ENCODE assay signal across 1 cellular context in genomic region chr17:2721603-2722002, GRCh38.
TF ChIP-seq lines count a peak whose summit lies in the region.

No MANE protein-coding gene starts in this region.

TF ChIP-seq in GM12878, 131 proteins besides CTCF, POLR2A, EP300 and RAD21:
- TF ChIP-seq ZSCAN29 (IDR thresholded peaks at IDR 0.05), result no peak
- peak; percentile 38; the same call in 1 of the 2 replicates for TF ChIP-seq IKZF1 (conservative IDR thresholded peaks at IDR 0.05)
- no peak for TF ChIP-seq MTA2 (IDR thresholded peaks at IDR 0.05; ENCODE audit: low read depth)
- no peak for TF ChIP-seq BRCA1 (IDR thresholded peaks at IDR 0.05; ENCODE audit: low read depth, low read length)
- no peak for TF ChIP-seq BMI1 (IDR thresholded peaks at IDR 0.05; ENCODE audit: borderline replicate concordance)
- TF ChIP-seq USF1 (IDR thresholded peaks at IDR 0.05; ENCODE audit: borderline replicate concordance, extremely low read length, insufficient read depth, low read depth, low read length), result no peak
- TF ChIP-seq NBN (IDR thresholded peaks at IDR 0.05), result no peak
- no peak for TF ChIP-seq IRF4 (IDR thresholded peaks at IDR 0.05; ENCODE audit: low read depth, low read length)
